Comparison of ENCODE assay signal across 21 cellular contexts in genomic region chr10:123729523-123729922, GRCh38.
"Had no signal": no experiment of that assay in that cellular context is flagged by ENCODE, and none has a peak within 500 bp of the region (broad histone marks: within the 10 kb centered on the region; RNA-seq: fewer than 3 reads in every experiment).

No MANE protein-coding gene starts in this region.

- DNase-seq: Kasumi-1, MM.1S, NCI-H1092 treated with DMSO at 0.1 percent for 48 hours, NCI-H1436, NCI-H187, NCI-H2029, NCI-H2081 treated with DMSO at 0.1 percent for 48 hours, NCI-H2171, NCI-H226, NCI-H446, NCI-H510A, NCI-H524 treated with DMSO at 0.1 percent for 48 hours, NCI-H69, Right ventricle myocardium superior, RPMI8226, SIG-M5 had no signal

- H3K36me3 ChIP-seq: SJSA1 had no signal

- H3K9me3 ChIP-seq: SJSA1 had no signal

- H3K4me1 ChIP-seq: SJSA1 had no signal

- H3K27ac Mint-ChIP-seq: IgD-negative memory B cell had no signal

- H3K36me3 Mint-ChIP-seq: IgD-negative memory B cell had no signal

- H3K4me1 Mint-ChIP-seq: IgD-negative memory B cell had no signal

- H3K27ac ChIP-seq: KMS-11, SJSA1, SK-N-MC had no signal

- H3K27me3 ChIP-seq: SJSA1 had no signal

- H3K4me3 ChIP-seq: K562, SJSA1, SK-N-MC had no signal

- H3K4me2 ChIP-seq: KMS-11 had no signal

- ATAC-seq: K562 had no signal
